ENCODE assay signal across 1 cellular context in the genomic region with DNA sequence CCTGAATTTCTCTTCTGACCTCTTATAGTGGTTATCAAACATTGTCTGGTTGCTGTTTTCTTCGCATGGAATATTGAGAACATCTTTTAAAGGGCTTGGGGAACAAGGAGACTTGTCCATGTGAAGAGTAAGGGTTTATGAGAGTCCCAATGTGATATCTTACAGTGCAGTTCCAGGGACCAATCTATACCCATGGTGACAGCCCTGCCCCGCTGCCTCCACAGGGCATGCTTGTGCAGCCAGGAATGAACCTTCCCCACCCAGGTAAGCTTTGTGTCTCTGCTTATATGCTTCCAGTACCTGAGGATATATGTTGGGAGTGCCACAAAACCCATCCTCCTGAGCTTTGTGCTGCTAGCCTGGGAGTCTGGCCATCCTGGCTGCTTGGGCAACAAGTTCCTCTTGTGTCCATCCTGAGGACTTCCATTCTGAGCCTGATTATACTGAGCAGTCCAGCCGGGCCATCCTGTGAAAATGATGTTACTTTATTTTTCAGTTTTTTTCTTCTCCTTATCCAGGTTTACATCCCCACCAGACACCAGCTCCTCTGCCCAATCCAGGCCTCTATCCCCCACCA.
TF ChIP-seq lines count a peak whose summit lies in the region.

No MANE protein-coding gene starts in this region.

TF ChIP-seq in A549, 52 proteins besides CTCF, POLR2A, EP300 and RAD21:
- TF ChIP-seq, protein P1, sequence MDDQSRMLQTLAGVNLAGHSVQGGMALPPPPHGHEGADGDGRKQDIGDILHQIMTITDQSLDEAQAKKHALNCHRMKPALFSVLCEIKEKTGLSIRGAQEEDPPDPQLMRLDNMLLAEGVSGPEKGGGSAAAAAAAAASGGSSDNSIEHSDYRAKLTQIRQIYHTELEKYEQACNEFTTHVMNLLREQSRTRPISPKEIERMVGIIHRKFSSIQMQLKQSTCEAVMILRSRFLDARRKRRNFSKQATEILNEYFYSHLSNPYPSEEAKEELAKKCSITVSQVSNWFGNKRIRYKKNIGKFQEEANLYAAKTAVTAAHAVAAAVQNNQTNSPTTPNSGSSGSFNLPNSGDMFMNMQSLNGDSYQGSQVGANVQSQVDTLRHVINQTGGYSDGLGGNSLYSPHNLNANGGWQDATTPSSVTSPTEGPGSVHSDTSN (IDR thresholded peaks at IDR 0.05) = no peak
- TF ChIP-seq SREBF2 (IDR thresholded peaks at IDR 0.05) = no peak
- TF ChIP-seq CEBPB (IDR thresholded peaks at IDR 0.05) = no peak
- TF ChIP-seq ZNF302 (CRISPR knock-in tag; IDR thresholded peaks at IDR 0.05) = no peak
- no peak for TF ChIP-seq CHD4 (IDR thresholded peaks at IDR 0.05; ENCODE audit: borderline replicate concordance)
- TF ChIP-seq, protein P2, sequence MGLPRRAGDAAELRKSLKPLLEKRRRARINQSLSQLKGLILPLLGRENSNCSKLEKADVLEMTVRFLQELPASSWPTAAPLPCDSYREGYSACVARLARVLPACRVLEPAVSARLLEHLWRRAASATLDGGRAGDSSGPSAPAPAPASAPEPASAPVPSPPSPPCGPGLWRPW (IDR thresholded peaks at IDR 0.05) = no peak
TF ChIP-seq in A549: peak in this region for 0.
